ENCODE assay signal across 8 cellular contexts in the genomic region with DNA sequence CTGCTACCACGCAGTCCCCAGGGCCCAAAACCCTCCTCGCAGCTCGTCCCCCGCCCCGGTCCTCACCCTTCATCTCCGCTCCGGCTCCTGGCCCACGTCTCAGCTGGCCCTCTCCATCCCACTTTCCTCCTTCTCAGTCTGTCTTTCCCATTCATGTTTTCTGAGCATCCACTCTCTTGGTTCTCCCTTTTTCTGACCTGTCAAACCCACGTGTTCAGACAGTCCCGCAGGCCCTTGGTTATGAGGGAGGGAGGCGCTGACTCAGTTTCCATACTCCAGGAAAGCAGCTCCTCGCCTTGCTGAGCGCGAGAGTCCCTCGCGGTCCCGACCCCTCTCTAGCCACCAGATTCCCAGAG. TPM values are rescaled to one million over a fixed set of nuclear protein-coding genes. Genes with fewer than 3 reads are reported as not detected.
DNase-seq lines count a peak whose midpoint lies in the region; ATAC-seq and TF ChIP-seq lines count a peak whose summit lies in the region.

No MANE protein-coding gene starts in this region.

- H2AFZ ChIP-seq in neuron (ENCODE audit: low read depth, low read length): no peak overlapping the region

- H3K4me1 ChIP-seq in duodenal mucosa (ENCODE audit: control insufficient read depth in 1 of 2, insufficient read depth in 2 of 2, low read length in 2 of 2) (peaks cover 29 to 54% of the 10 kb centered on the region in 2 donors), neuron (ENCODE audit: insufficient read depth, low read length) (peaks cover 8% of the 10 kb centered on the region)

- H3K27me3 ChIP-seq in AG04450 (ENCODE audit: control insufficient read depth, insufficient read depth, low read length) (peaks cover 37% of the 10 kb centered on the region), duodenal mucosa (ENCODE audit: control insufficient read depth in 1 of 2, insufficient read depth in 2 of 2, low read length in 2 of 2) (peaks cover 0 to 4% of the 10 kb centered on the region in 2 donors), neuron (ENCODE audit: insufficient read depth, low read length) (peaks cover 35% of the 10 kb centered on the region)

- peak overlapping the region; percentile 72 to 91 for H3K9ac ChIP-seq in duodenal mucosa (ENCODE audit: low read depth in 1 of 2, low read length in 2 of 2)

- ATAC-seq in HG03159 (IDR thresholded peaks at IDR 0.05; ENCODE audit: unreplicated experiment) (no peak), HG03196 (IDR thresholded peaks at IDR 0.05; ENCODE audit: unreplicated experiment) (no peak)

- TF ChIP-seq CTCF in AG04450 (IDR thresholded peaks at IDR 0.05; ENCODE audit: low read depth, low read length) (no peak), RWPE1 (conservative IDR thresholded peaks at IDR 0.05; ENCODE audit: low read depth) (no peak)

- no peaks in the 10 kb centered on the region; the same call in 1 of the 2 replicates for H3K9me3 ChIP-seq in AG04450 (ENCODE audit: control insufficient read depth, insufficient read depth, low read length)
- H3K9me3 ChIP-seq in duodenal mucosa (ENCODE audit: control insufficient read depth in 1 of 2, low read length in 2 of 2): no peaks in the 10 kb centered on the region
- no peaks in the 10 kb centered on the region for H3K9me3 ChIP-seq in neuron (ENCODE audit: low read length)

- CTCF ChIA-PET in AG04450 (lab: Charles Lee) (interaction anchor here (2.1 to 5.5 kb wide), 2 partner anchors 11 to 15 kb away, joined by 9 to 62 read pairs; no protein-coding TSS in a partner anchor), RWPE1 (lab: Yijun Ruan, JAX) (interaction anchor here (0.7 to 2.1 kb wide), 2 partner anchors 11 to 14 kb away, joined by 4 to 19 read pairs; no protein-coding TSS in a partner anchor)

- peak overlapping the region; percentile 55; the same call in 1 of the 2 replicates for H3K4me3 ChIP-seq in AG04450 (ENCODE audit: low read depth, low read length)
- H3K4me3 ChIP-seq in Jurkat, Clone E6-1 (ENCODE audit: low read length): peak overlapping the region; percentile 39
- H3K4me3 ChIP-seq in duodenal mucosa (ENCODE audit: low read depth in 1 of 2, low read length in 2 of 2): peak overlapping the region; percentile 60 to 66
- peak overlapping the region; percentile 57 for H3K4me3 ChIP-seq in neuron (ENCODE audit: low read length)

- DNase-seq in AG04450 (ENCODE audit: low read depth, low spot score) (no peak), iPS-NIHi11 (ENCODE audit: low spot score) (no peak), RWPE1 (ENCODE audit: low spot score) (no peak)
- DNase-seq in Jurkat, Clone E6-1 (ENCODE audit: low read depth, low spot score): no peak

- POLR2A ChIA-PET in AG04450 (lab: Yijun Ruan, JAX): interaction anchor here (1.5 kb wide), 1 partner anchor 40 kb away, joined by 3 read pairs; a partner anchor contains a TSS
- POLR2A ChIA-PET in RWPE1 (lab: Yijun Ruan, JAX; ENCODE audit: low non-redundant PET): interaction anchor here (0.6 kb wide), 1 partner anchor 10 kb away, joined by 3 read pairs; no protein-coding TSS in a partner anchor

- H3K27ac ChIP-seq in AG04450 (ENCODE audit: low read depth, low read length) (no peak overlapping the region), duodenal mucosa (ENCODE audit: low read depth, low read length) (peak overlapping the region; percentile 85), RWPE1 (no peak overlapping the region)

- H3K36me3 ChIP-seq in duodenal mucosa (ENCODE audit: control insufficient read depth in 1 of 2, insufficient read depth in 2 of 2, low read length in 2 of 2) (no peaks in the 10 kb centered on the region), neuron (ENCODE audit: insufficient read depth, low read length) (no peaks in the 10 kb centered on the region)

RNA-seq across cellular contexts. Expression of a gene that starts 0.4 kb away (rescaled TPM):
- 1.4 and 1.8 TPM in 2 replicates for polyA plus RNA-seq in AG04450 (2011; rRNA removed)
- 1.1 and 1.6 TPM in 2 replicates for polyA minus RNA-seq in AG04450 (2011; rRNA and poly(A)+ RNA removed)
- 8.5 TPM for polyA plus RNA-seq in Jurkat, Clone E6-1 (2012; ENCODE audit: insufficient read depth, insufficient read length)

RNA-seq across cellular contexts. Expression of a gene that starts 14.5 kb away (rescaled TPM):
- 8.4 and 11.4 TPM in 2 replicates for polyA plus RNA-seq in AG04450 (2011; rRNA removed)
- 8.4 and 9.2 TPM in 2 replicates for polyA minus RNA-seq in AG04450 (2011; rRNA and poly(A)+ RNA removed)
- 8.1 TPM for polyA plus RNA-seq in Jurkat, Clone E6-1 (2012; ENCODE audit: insufficient read depth, insufficient read length)

RNA-seq across cellular contexts. Expression of a gene that starts 37.3 kb away (rescaled TPM):
- not detected in 2 replicates for polyA plus RNA-seq in AG04450 (2011; rRNA removed)
- not detected in 2 replicates for polyA minus RNA-seq in AG04450 (2011; rRNA and poly(A)+ RNA removed)
- not detected for polyA plus RNA-seq in Jurkat, Clone E6-1 (2012; ENCODE audit: insufficient read depth, insufficient read length)

RNA-seq across cellular contexts. Expression of a gene that starts 39.5 kb away (rescaled TPM):
- 48.5 and 53.7 TPM in 2 replicates for polyA plus RNA-seq in AG04450 (2011; rRNA removed)
- polyA minus RNA-seq in AG04450 (2011; rRNA and poly(A)+ RNA removed): 14.7 and 16.9 TPM in 2 replicates
- 92.3 TPM for polyA plus RNA-seq in Jurkat, Clone E6-1 (2012; ENCODE audit: insufficient read depth, insufficient read length)

RNA-seq across cellular contexts. Expression of a gene that starts 48.9 kb away (rescaled TPM):
- not detected in 2 replicates for polyA plus RNA-seq in AG04450 (2011; rRNA removed)
- polyA minus RNA-seq in AG04450 (2011; rRNA and poly(A)+ RNA removed): not detected in 2 replicates
- polyA plus RNA-seq in Jurkat, Clone E6-1 (2012; ENCODE audit: insufficient read depth, insufficient read length): not detected
